In the genomic region with DNA sequence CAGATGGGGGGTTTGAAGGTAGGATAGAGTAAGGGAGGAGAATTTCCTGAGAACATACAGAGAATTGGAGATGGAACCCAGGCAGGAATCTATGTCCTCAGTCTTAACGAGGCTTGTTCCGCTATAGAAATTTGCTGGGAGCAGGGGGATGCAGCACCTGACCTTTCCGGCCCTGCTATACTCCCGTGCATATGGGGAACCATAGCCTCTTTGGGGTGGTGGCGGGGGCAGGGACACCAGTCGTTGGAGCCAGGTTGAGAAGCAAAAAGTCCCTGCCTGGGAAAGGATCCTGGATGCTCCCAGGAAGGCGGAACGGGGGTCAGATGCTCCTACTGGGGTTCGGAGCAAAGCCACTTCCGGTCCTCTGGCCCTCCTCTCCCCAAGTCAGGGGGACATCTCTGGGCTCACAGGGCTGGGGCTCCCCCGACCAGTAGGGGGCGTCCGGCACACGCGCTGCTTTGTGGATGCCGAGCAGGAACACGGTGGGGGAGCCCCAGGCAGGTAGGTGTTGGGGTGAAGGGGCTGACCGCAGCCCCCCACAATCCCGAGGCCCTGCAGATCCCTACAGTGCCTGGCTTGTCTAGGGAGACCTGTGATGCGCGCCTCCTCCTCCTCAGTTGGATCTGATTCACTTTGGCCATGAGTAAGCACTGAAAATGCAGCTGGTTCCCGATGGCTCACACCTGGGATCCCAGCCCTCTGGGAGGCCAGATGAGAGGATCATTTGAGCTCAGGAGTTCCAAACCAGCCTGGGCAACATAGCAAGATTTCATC, we compare ENCODE assay signal across 1 cellular context.
TF ChIP-seq lines count a peak whose summit lies in the region.

No MANE protein-coding gene starts in this region.

TF ChIP-seq in H1, 55 proteins besides CTCF, POLR2A, EP300 and RAD21:
- TF ChIP-seq EZH2 (IDR thresholded peaks at IDR 0.05; ENCODE audit: low read depth, low read length, severe bottlenecking): no peak
- TF ChIP-seq, protein P1, sequence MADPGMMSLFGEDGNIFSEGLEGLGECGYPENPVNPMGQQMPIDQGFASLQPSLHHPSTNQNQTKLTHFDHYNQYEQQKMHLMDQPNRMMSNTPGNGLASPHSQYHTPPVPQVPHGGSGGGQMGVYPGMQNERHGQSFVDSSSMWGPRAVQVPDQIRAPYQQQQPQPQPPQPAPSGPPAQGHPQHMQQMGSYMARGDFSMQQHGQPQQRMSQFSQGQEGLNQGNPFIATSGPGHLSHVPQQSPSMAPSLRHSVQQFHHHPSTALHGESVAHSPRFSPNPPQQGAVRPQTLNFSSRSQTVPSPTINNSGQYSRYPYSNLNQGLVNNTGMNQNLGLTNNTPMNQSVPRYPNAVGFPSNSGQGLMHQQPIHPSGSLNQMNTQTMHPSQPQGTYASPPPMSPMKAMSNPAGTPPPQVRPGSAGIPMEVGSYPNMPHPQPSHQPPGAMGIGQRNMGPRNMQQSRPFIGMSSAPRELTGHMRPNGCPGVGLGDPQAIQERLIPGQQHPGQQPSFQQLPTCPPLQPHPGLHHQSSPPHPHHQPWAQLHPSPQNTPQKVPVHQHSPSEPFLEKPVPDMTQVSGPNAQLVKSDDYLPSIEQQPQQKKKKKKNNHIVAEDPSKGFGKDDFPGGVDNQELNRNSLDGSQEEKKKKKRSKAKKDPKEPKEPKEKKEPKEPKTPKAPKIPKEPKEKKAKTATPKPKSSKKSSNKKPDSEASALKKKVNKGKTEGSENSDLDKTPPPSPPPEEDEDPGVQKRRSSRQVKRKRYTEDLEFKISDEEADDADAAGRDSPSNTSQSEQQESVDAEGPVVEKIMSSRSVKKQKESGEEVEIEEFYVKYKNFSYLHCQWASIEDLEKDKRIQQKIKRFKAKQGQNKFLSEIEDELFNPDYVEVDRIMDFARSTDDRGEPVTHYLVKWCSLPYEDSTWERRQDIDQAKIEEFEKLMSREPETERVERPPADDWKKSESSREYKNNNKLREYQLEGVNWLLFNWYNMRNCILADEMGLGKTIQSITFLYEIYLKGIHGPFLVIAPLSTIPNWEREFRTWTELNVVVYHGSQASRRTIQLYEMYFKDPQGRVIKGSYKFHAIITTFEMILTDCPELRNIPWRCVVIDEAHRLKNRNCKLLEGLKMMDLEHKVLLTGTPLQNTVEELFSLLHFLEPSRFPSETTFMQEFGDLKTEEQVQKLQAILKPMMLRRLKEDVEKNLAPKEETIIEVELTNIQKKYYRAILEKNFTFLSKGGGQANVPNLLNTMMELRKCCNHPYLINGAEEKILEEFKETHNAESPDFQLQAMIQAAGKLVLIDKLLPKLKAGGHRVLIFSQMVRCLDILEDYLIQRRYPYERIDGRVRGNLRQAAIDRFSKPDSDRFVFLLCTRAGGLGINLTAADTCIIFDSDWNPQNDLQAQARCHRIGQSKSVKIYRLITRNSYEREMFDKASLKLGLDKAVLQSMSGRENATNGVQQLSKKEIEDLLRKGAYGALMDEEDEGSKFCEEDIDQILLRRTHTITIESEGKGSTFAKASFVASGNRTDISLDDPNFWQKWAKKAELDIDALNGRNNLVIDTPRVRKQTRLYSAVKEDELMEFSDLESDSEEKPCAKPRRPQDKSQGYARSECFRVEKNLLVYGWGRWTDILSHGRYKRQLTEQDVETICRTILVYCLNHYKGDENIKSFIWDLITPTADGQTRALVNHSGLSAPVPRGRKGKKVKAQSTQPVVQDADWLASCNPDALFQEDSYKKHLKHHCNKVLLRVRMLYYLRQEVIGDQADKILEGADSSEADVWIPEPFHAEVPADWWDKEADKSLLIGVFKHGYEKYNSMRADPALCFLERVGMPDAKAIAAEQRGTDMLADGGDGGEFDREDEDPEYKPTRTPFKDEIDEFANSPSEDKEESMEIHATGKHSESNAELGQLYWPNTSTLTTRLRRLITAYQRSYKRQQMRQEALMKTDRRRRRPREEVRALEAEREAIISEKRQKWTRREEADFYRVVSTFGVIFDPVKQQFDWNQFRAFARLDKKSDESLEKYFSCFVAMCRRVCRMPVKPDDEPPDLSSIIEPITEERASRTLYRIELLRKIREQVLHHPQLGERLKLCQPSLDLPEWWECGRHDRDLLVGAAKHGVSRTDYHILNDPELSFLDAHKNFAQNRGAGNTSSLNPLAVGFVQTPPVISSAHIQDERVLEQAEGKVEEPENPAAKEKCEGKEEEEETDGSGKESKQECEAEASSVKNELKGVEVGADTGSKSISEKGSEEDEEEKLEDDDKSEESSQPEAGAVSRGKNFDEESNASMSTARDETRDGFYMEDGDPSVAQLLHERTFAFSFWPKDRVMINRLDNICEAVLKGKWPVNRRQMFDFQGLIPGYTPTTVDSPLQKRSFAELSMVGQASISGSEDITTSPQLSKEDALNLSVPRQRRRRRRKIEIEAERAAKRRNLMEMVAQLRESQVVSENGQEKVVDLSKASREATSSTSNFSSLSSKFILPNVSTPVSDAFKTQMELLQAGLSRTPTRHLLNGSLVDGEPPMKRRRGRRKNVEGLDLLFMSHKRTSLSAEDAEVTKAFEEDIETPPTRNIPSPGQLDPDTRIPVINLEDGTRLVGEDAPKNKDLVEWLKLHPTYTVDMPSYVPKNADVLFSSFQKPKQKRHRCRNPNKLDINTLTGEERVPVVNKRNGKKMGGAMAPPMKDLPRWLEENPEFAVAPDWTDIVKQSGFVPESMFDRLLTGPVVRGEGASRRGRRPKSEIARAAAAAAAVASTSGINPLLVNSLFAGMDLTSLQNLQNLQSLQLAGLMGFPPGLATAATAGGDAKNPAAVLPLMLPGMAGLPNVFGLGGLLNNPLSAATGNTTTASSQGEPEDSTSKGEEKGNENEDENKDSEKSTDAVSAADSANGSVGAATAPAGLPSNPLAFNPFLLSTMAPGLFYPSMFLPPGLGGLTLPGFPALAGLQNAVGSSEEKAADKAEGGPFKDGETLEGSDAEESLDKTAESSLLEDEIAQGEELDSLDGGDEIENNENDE (IDR thresholded peaks at IDR 0.05; ENCODE audit: insufficient replicate concordance, low read length): no peak
- TF ChIP-seq BCL11A (IDR thresholded peaks at IDR 0.05; ENCODE audit: low read depth in 2 of 2, low read length in 2 of 2): no peak
- TF ChIP-seq SIRT6 (IDR thresholded peaks at IDR 0.05; ENCODE audit: low read length): no peak
- peak; percentile 42; the same call in 1 of the 2 replicates for TF ChIP-seq TAF1 (IDR thresholded peaks at IDR 0.05; ENCODE audit: low read depth, low read length)
- TF ChIP-seq TAF7 (optimal IDR thresholded peaks at IDR 0.05; ENCODE audit: borderline replicate concordance, low read depth, low read length): no peak
- TF ChIP-seq USF2 (IDR thresholded peaks at IDR 0.05; ENCODE audit: low read length): no peak
- TF ChIP-seq SP1 (IDR thresholded peaks at IDR 0.05; ENCODE audit: low read depth, low read length): no peak
- TF ChIP-seq CEBPB (IDR thresholded peaks at IDR 0.05; ENCODE audit: low read depth, low read length): no peak
- TF ChIP-seq TBP (IDR thresholded peaks at IDR 0.05; ENCODE audit: low read depth, low read length): 0 out of 2 replicates have a peak, but pooled peaks have one; percentile 17
- peak; percentile 88 for TF ChIP-seq GABPA (IDR thresholded peaks at IDR 0.05; ENCODE audit: borderline replicate concordance, insufficient read depth, low read length)
- TF ChIP-seq, protein P2, sequence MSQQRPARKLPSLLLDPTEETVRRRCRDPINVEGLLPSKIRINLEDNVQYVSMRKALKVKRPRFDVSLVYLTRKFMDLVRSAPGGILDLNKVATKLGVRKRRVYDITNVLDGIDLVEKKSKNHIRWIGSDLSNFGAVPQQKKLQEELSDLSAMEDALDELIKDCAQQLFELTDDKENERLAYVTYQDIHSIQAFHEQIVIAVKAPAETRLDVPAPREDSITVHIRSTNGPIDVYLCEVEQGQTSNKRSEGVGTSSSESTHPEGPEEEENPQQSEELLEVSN (IDR thresholded peaks at IDR 0.05): no peak
- TF ChIP-seq CREB1 (IDR thresholded peaks at IDR 0.05): no peak
- TF ChIP-seq MAFK (IDR thresholded peaks at IDR 0.05; ENCODE audit: low read depth, low read length): no peak
- no peak for TF ChIP-seq CBX8 (IDR thresholded peaks at IDR 0.05; ENCODE audit: borderline replicate concordance, low read depth, low read length)
- TF ChIP-seq TEAD4 (IDR thresholded peaks at IDR 0.05; ENCODE audit: low read depth, low read length): no peak
- TF ChIP-seq RFX5 (IDR thresholded peaks at IDR 0.05; ENCODE audit: borderline replicate concordance, low read depth, low read length): no peak
- TF ChIP-seq EGR1 (IDR thresholded peaks at IDR 0.05; ENCODE audit: borderline replicate concordance, low read depth, low read length): no peak
- no peak for TF ChIP-seq JUND (IDR thresholded peaks at IDR 0.05; ENCODE audit: low read length)
- no peak for TF ChIP-seq KDM5A (IDR thresholded peaks at IDR 0.05; ENCODE audit: low read length)
- no peak for TF ChIP-seq YY1 (IDR thresholded peaks at IDR 0.05; ENCODE audit: low read depth, low read length)
- no peak for TF ChIP-seq HDAC6 (IDR thresholded peaks at IDR 0.05; ENCODE audit: low read depth, low read length)
- TF ChIP-seq NANOG (IDR thresholded peaks at IDR 0.05; ENCODE audit: insufficient read depth, low read depth, low read length, poor library complexity, severe bottlenecking): no peak
- no peak for TF ChIP-seq RBBP5 (IDR thresholded peaks at IDR 0.05; ENCODE audit: borderline replicate concordance, low read depth, low read length)
- TF ChIP-seq KDM4A (IDR thresholded peaks at IDR 0.05; ENCODE audit: low read depth, low read length, severe bottlenecking): no peak
- no peak for TF ChIP-seq ZNF274 (IDR thresholded peaks at IDR 0.05; ENCODE audit: borderline replicate concordance, extremely low read depth, low read length)
- no peak for TF ChIP-seq POU5F1 (IDR thresholded peaks at IDR 0.05; ENCODE audit: low read depth, low read length)
- TF ChIP-seq GTF2F1 (IDR thresholded peaks at IDR 0.05; ENCODE audit: borderline replicate concordance, low read depth, low read length): peak; percentile 67; the same call in 1 of the 2 replicates
- TF ChIP-seq CHD2 (IDR thresholded peaks at IDR 0.05; ENCODE audit: low read length): 0 out of 2 replicates have a peak, but pooled peaks have one; percentile 33
- peak; percentile 41 for TF ChIP-seq ASH2L (IDR thresholded peaks at IDR 0.05; ENCODE audit: low read length)
- TF ChIP-seq, protein P3, sequence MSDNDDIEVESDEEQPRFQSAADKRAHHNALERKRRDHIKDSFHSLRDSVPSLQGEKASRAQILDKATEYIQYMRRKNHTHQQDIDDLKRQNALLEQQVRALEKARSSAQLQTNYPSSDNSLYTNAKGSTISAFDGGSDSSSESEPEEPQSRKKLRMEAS (IDR thresholded peaks at IDR 0.05): peak; percentile 80
- no peak for TF ChIP-seq KDM1A (IDR thresholded peaks at IDR 0.05; ENCODE audit: borderline replicate concordance, low read length)
- TF ChIP-seq CHD1 (IDR thresholded peaks at IDR 0.05; ENCODE audit: low read depth, low read length): no peak
- no peak for TF ChIP-seq FOSL1 (IDR thresholded peaks at IDR 0.05; ENCODE audit: insufficient read depth, low read depth, low read length)
- 0 out of 4 replicates have a peak, but pooled peaks of 1 of the 2 experiments have one; percentile 35 for TF ChIP-seq SIN3A (conservative IDR thresholded peaks at IDR 0.05 in 1 of 2, IDR thresholded peaks at IDR 0.05 in 1 of 2; ENCODE audit: low read depth in 1 of 2, low read length in 2 of 2)
- TF ChIP-seq, protein P4, sequence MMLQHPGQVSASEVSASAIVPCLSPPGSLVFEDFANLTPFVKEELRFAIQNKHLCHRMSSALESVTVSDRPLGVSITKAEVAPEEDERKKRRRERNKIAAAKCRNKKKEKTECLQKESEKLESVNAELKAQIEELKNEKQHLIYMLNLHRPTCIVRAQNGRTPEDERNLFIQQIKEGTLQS (IDR thresholded peaks at IDR 0.05; ENCODE audit: insufficient read depth, low read depth, low read length): no peak
- no peak for TF ChIP-seq PHF8 (conservative IDR thresholded peaks at IDR 0.05; ENCODE audit: low read depth, low read length)
- no peak for TF ChIP-seq TCF12 (IDR thresholded peaks at IDR 0.05; ENCODE audit: low read depth, low read length)
- no peak for TF ChIP-seq SAP30 (IDR thresholded peaks at IDR 0.05; ENCODE audit: insufficient read depth, insufficient replicate concordance, low read length)
- no peak for TF ChIP-seq SP4 (IDR thresholded peaks at IDR 0.05; ENCODE audit: low read length)
- TF ChIP-seq BRCA1 (IDR thresholded peaks at IDR 0.05; ENCODE audit: low read depth, low read length): no peak
- TF ChIP-seq SRF (IDR thresholded peaks at IDR 0.05; ENCODE audit: low read depth, low read length): 0 out of 2 replicates have a peak, but pooled peaks have one; percentile 2
- TF ChIP-seq SUZ12 (IDR thresholded peaks at IDR 0.05; ENCODE audit: low read length): no peak
- TF ChIP-seq CBX5 (IDR thresholded peaks at IDR 0.05; ENCODE audit: low read depth, low read length): no peak
